1 cellular context compared by ENCODE assay signal in genomic region chr22:29214232-29214631, GRCh38.
TF ChIP-seq lines count a peak whose summit lies in the region.

No MANE protein-coding gene starts in this region.

TF ChIP-seq in H1, 55 proteins besides CTCF, POLR2A, EP300 and RAD21:
- no peak for TF ChIP-seq ATF2 (IDR thresholded peaks at IDR 0.05; ENCODE audit: low read length)
- TF ChIP-seq HDAC6 (IDR thresholded peaks at IDR 0.05; ENCODE audit: low read depth, low read length) = no peak
- TF ChIP-seq USF2 (IDR thresholded peaks at IDR 0.05; ENCODE audit: low read length) = no peak
- no peak for TF ChIP-seq GTF2F1 (IDR thresholded peaks at IDR 0.05; ENCODE audit: borderline replicate concordance, low read depth, low read length)
- no peak for TF ChIP-seq BCL11A (IDR thresholded peaks at IDR 0.05; ENCODE audit: low read depth in 2 of 2, low read length in 2 of 2)
- no peak for TF ChIP-seq JUN (IDR thresholded peaks at IDR 0.05; ENCODE audit: low read depth, low read length)
- no peak for TF ChIP-seq JUND (IDR thresholded peaks at IDR 0.05; ENCODE audit: low read length)
- TF ChIP-seq SUZ12 (IDR thresholded peaks at IDR 0.05; ENCODE audit: low read length) = no peak
- no peak for TF ChIP-seq KDM1A (IDR thresholded peaks at IDR 0.05; ENCODE audit: borderline replicate concordance, low read length)
- TF ChIP-seq SP1 (IDR thresholded peaks at IDR 0.05; ENCODE audit: low read depth, low read length) = no peak
